ENCODE assay signal across 17 cellular contexts in genomic region chr3:12578742-12579141, GRCh38. TPM values are rescaled to one million over a fixed set of nuclear protein-coding genes. Genes with fewer than 3 reads are reported as not detected.
DNase-seq lines count a peak whose midpoint lies in the region; TF ChIP-seq lines count a peak whose summit lies in the region.
"Had no signal": no experiment of that assay in that cellular context is flagged by ENCODE, and none has a peak within 500 bp of the region (broad histone marks: within the 10 kb centered on the region; RNA-seq: fewer than 3 reads in every experiment).

No MANE protein-coding gene starts in this region.

- H3K27me3 ChIP-seq in smooth muscle cell (ENCODE audit: low read depth): no peaks in the 10 kb centered on the region
- no peaks in the 10 kb centered on the region for H3K27me3 ChIP-seq in prostate gland (replicated peaks; ENCODE audit: insufficient read depth)

- no TSS peak for BruUV-seq in Calu3 (replicated peaks; lab: Mats Ljungman, UMichigan)

- H3K27ac ChIP-seq in smooth muscle cell (ENCODE audit: low read depth) (no peak overlapping the region), prostate gland (no peak overlapping the region)

- no peaks in the 10 kb centered on the region for H3K9me3 ChIP-seq in smooth muscle cell (replicated peaks; ENCODE audit: low read depth)
- no peaks in the 10 kb centered on the region for H3K9me3 ChIP-seq in prostate gland

- no peak for DNase-seq in activated naive CD4-positive, alpha-beta T cell treated with anti-CD3 and anti-CD28 coated beads, Interleukin-2, amount 50 U/mL, for 16 hours
- DNase-seq in NAMALWA (ENCODE audit: low spot score) (peak; percentile 35), epithelial cell of proximal tubule (ENCODE audit: low read depth) (no peak), smooth muscle cell (lab: John Stamatoyannopoulos, UW; ENCODE audit: unreplicated experiment) (no peak), iPS-NIHi11 (ENCODE audit: low spot score) (no peak), Calu3 (no peak), prostate gland (ENCODE audit: low spot score) (no peak)
- DNase-seq: activated CD4-positive, alpha-beta T cell treated with anti-CD3 and anti-CD28 coated beads, Interleukin-2, amount 50 U/mL, for 1 hour; aorta; DMS79; NCI-H2107; NCI-H748 treated with DMSO at 0.1 percent for 48 hours; stimulated activated naive CD8-positive, alpha-beta T cell treated with anti-CD3 and anti-CD28 coated beads, Interleukin-15, Interleukin-2, amounts not matched to agents 100 U/mL and 50 U/mL, for 24 hours; T1000 had no signal

- H3K27ac Mint-ChIP-seq in activated naive CD4-positive, alpha-beta T cell treated with anti-CD3 and anti-CD28 coated beads, Interleukin-2, amount 50 U/mL, for 24 hours: peak overlapping the region; percentile 46
- H3K27ac Mint-ChIP-seq in Calu3 (ENCODE audit: unreplicated experiment): no peak overlapping the region

- H3K4me3 Mint-ChIP-seq in activated naive CD4-positive, alpha-beta T cell treated with anti-CD3 and anti-CD28 coated beads, Interleukin-2, amount 50 U/mL, for 24 hours: no peak overlapping the region
- no peak overlapping the region for H3K4me3 Mint-ChIP-seq in Calu3 (ENCODE audit: low read depth, unreplicated experiment)

- H3K27me3 Mint-ChIP-seq in activated naive CD4-positive, alpha-beta T cell treated with anti-CD3 and anti-CD28 coated beads, Interleukin-2, amount 50 U/mL, for 24 hours: no peaks in the 10 kb centered on the region
- H3K27me3 Mint-ChIP-seq in Calu3 (ENCODE audit: unreplicated experiment): no peaks in the 10 kb centered on the region

- no peak overlapping the region for H3K4me2 ChIP-seq in smooth muscle cell

- peaks cover 21% of the 10 kb centered on the region for H3K36me3 ChIP-seq in smooth muscle cell (ENCODE audit: low read depth)
- H3K36me3 ChIP-seq in prostate gland: peaks cover 0 to 12% of the 10 kb centered on the region in 2 donors

- H3K4me1 ChIP-seq in smooth muscle cell (ENCODE audit: low read depth): no peaks in the 10 kb centered on the region
- H3K4me1 ChIP-seq in prostate gland (replicated peaks): no peaks in the 10 kb centered on the region

- H2AFZ ChIP-seq in smooth muscle cell (ENCODE audit: low read depth): no peak overlapping the region

- TF ChIP-seq POLR2A in prostate gland (IDR thresholded peaks at IDR 0.05): no peak

- CTCF ChIA-PET in Calu3 (lab: Charles Lee): interaction anchor here (0.6 to 1.1 kb wide), 4 partner anchors 9 to 209 kb away, joined by 3 to 6 read pairs (median 4); no protein-coding TSS in a partner anchor

- no peaks in the 10 kb centered on the region for H3K79me2 ChIP-seq in smooth muscle cell (ENCODE audit: low read depth)

- H3K9ac ChIP-seq in smooth muscle cell (ENCODE audit: low read depth): no peak overlapping the region

- H4K20me1 ChIP-seq in smooth muscle cell (ENCODE audit: low read depth): peaks cover 56% of the 10 kb centered on the region

- TF ChIP-seq CTCF in epithelial cell of proximal tubule (conservative IDR thresholded peaks at IDR 0.05; ENCODE audit: low read depth, low read length) (peak; percentile 25), smooth muscle cell (IDR thresholded peaks at IDR 0.05; ENCODE audit: borderline replicate concordance, insufficient read depth, poor library complexity, severe bottlenecking) (peak; percentile 13), Calu3 (IDR thresholded peaks at IDR 0.05; ENCODE audit: unreplicated experiment) (no peak), prostate gland (IDR thresholded peaks at IDR 0.05) (no peak)

- no peak overlapping the region for H3K4me3 ChIP-seq in epithelial cell of proximal tubule (ENCODE audit: low read depth, low read length)
- H3K4me3 ChIP-seq in smooth muscle cell: no peak overlapping the region
- no peak overlapping the region for H3K4me3 ChIP-seq in prostate gland

- 93% methylated on average over 2 of the region's 2 CpGs for WGBS in smooth muscle cell (ENCODE audit: low lambda C conversion rate)
- WGBS in prostate gland: 87% methylated on average over 2 of the region's 2 CpGs

- no peaks in the 10 kb centered on the region for H3F3A ChIP-seq in smooth muscle cell (ENCODE audit: low read depth)

- intact Hi-C loops in Calu3 (cut with micrococcal nuclease; ENCODE audit: unreplicated experiment): no loop called here
- intact Hi-C loops in prostate gland (cut with DNase I): no loop called here

- peaks cover 3% of the 10 kb centered on the region for H3K4me1 Mint-ChIP-seq in activated naive CD4-positive, alpha-beta T cell treated with anti-CD3 and anti-CD28 coated beads, Interleukin-2, amount 50 U/mL, for 24 hours
- H3K4me1 Mint-ChIP-seq in Calu3 (ENCODE audit: low read depth, unreplicated experiment): peaks cover 8% of the 10 kb centered on the region

- peaks cover 43% of the 10 kb centered on the region for H3K36me3 Mint-ChIP-seq in activated naive CD4-positive, alpha-beta T cell treated with anti-CD3 and anti-CD28 coated beads, Interleukin-2, amount 50 U/mL, for 24 hours
- peaks cover 49% of the 10 kb centered on the region for H3K36me3 Mint-ChIP-seq in Calu3 (ENCODE audit: insufficient read depth, unreplicated experiment)

- H3K9me3 Mint-ChIP-seq in activated naive CD4-positive, alpha-beta T cell treated with anti-CD3 and anti-CD28 coated beads, Interleukin-2, amount 50 U/mL, for 24 hours: peaks cover 5% of the 10 kb centered on the region
- no peaks in the 10 kb centered on the region for H3K9me3 Mint-ChIP-seq in Calu3 (ENCODE audit: low read depth, unreplicated experiment)
- H3K9me3 Mint-ChIP-seq: activated T-helper 2 cell treated with anti-CD3 and anti-CD28 coated beads, Interferon-gamma antibody, Interleukin-2, Interleukin-4, amounts not matched to agents 10 μg/mL and 5 μg/mL and 100 μg/mL, durations not matched to agents 14 hours and 24 hours and 36 hours had no signal

RNA-seq across cellular contexts. Expression of gene MKRN2, which starts 21.9 kb away (rescaled TPM):
- total RNA-seq in epithelial cell of proximal tubule (34.2 and 37.4 TPM in 2 replicates), smooth muscle cell (29.3 and 40.1 TPM in 2 replicates), Calu3 (2022) (18.2 and 20.3 TPM in 2 replicates), prostate gland (10 to 100 TPM; 22.2 to 54.5 TPM)
- 36.6 and 38.3 TPM in 2 replicates for polyA plus RNA-seq in smooth muscle cell

RNA-seq across cellular contexts. Expression of gene MKRN2OS, which starts 33.4 kb away (rescaled TPM):
- total RNA-seq in epithelial cell of proximal tubule: 0.23 and 0.65 TPM in 2 replicates
- not detected in 2 replicates for total RNA-seq in smooth muscle cell
- polyA plus RNA-seq in smooth muscle cell: 1.1 TPM in 1 of 2 replicates, not detected in the other
- 2.1 and 3.9 TPM in 2 replicates for total RNA-seq in Calu3 (2022)
- 1 to 10 TPM; 1.0 to 2.7 TPM for total RNA-seq in prostate gland
- total RNA-seq: activated T-helper 2 cell treated with anti-CD3 and anti-CD28 coated beads, Interferon-gamma antibody, Interleukin-2, Interleukin-4, amounts not matched to agents 10 μg/mL and 5 μg/mL and 100 μg/mL, durations not matched to agents 14 hours and 24 hours and 36 hours; aorta; frontal cortex had no signal

Comparison
In these comparisons a context has a peak if more than half of its experiments do, and no peak if none do; other contexts are left out.
1. CTCF ChIP-seq: peak in epithelial cell of proximal tubule (single experiment) and smooth muscle cell (single experiment); none in Calu3 (single experiment) and prostate gland (0 of 4).